13 cellular contexts compared by ENCODE assay signal in the genomic region with DNA sequence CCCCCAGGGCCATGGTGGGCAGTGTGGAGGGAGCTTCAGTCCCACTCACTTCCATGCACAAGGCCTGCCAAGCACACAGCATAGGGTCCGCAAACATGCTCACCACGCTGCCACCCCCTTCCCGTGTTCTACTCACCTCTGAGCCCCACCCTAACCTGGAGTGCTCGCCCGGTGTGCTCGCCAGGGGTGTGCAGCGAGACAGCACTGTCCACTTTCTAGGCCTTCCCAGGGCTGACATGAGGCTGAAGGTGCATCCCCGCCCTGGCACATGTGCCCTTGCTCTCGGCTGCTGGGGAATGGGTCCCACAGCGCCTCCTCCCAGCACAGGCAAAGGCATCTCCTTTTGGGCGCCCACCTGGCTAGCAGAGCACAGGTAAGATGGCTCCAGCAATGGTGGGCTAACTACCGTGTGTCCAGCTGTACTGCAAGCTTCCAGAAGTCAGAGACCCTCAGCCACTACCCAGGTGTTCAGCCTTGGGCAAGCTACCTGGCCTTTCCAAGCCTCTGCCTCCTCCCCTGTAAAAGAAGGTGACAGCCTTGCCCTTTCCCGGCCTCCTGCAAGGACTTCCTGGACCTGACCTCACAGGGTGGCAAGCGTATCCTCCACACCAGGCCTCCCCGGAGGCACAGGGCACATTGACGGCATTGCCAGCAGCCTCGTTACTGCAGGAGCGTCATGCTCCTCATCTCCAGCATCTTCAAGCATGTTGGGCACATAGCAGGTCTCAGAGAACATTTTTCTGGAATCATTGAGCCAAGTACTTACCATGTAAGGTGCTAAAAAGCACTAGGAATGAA. TPM values are rescaled to one million over a fixed set of nuclear protein-coding genes. Genes with fewer than 3 reads are reported as not detected.
A peak's percentile ranks its signal among the peaks of the same experiment; 100 is the strongest.
DNase-seq lines count a peak whose midpoint lies in the region; ATAC-seq and TF ChIP-seq lines count a peak whose summit lies in the region.
"Had no signal": no experiment of that assay in that cellular context is flagged by ENCODE, and none has a peak within 500 bp of the region (broad histone marks: within the 10 kb centered on the region; RNA-seq: fewer than 3 reads in every experiment).

No MANE protein-coding gene starts in this region.

- CTCF ChIA-PET in RWPE1 (lab: Yijun Ruan, JAX): interaction anchor here (0.6 to 8.9 kb wide), 10 partner anchors 47 to 922 kb away, joined by 3 to 232 read pairs (median 6); no protein-coding TSS in a partner anchor

- DNase-seq in Right ventricle myocardium inferior (ENCODE audit: missing footprints) (peak; percentile 61), Right ventricle myocardium superior (no peak), RWPE1 (ENCODE audit: low spot score) (no peak), left lobe of liver (ENCODE audit: low spot score) (peak; percentile 42), testis (no peak), psoas muscle (no peak)
- DNase-seq: 8988T; CD4-positive, alpha-beta memory T cell; DMS79 treated with DMSO at 0.1 percent for 48 hours; GF-D8 had no signal

- H3K27me3 ChIP-seq in testis (no peaks in the 10 kb centered on the region), psoas muscle (ENCODE audit: insufficient read depth in 3 of 3, low read length in 2 of 3) (no peaks in the 10 kb centered on the region)
- H3K27me3 ChIP-seq: BLaER1 had no signal

- H3K27ac ChIP-seq in RWPE1: peak overlapping the region; percentile 98
- no peak overlapping the region for H3K27ac ChIP-seq in testis
- H3K27ac ChIP-seq in psoas muscle: no peak overlapping the region
- H3K27ac ChIP-seq: BLaER1 had no signal

- H3K36me3 ChIP-seq in testis (ENCODE audit: low read depth, missing control alignments) (no peaks in the 10 kb centered on the region), psoas muscle (ENCODE audit: insufficient read depth in 1 of 2, low read depth in 1 of 2) (no peaks in the 10 kb centered on the region)
- H3K36me3 ChIP-seq: BLaER1 had no signal

- no peak overlapping the region for H3K4me3 ChIP-seq in testis
- no peak overlapping the region for H3K4me3 ChIP-seq in psoas muscle
- H3K4me3 ChIP-seq: BLaER1, HAP-1 had no signal

- TF ChIP-seq CTCF in RWPE1 (conservative IDR thresholded peaks at IDR 0.05; ENCODE audit: low read depth): no peak
- no peak for TF ChIP-seq CTCF in testis (IDR thresholded peaks at IDR 0.05)
- TF ChIP-seq CTCF in psoas muscle (IDR thresholded peaks at IDR 0.05): no peak

- no peaks in the 10 kb centered on the region for H3K9me3 ChIP-seq in testis
- no peaks in the 10 kb centered on the region for H3K9me3 ChIP-seq in psoas muscle
- H3K9me3 ChIP-seq: BLaER1, HAP-1 had no signal

- ATAC-seq in Right ventricle myocardium inferior: no peak
- no peak for ATAC-seq in Right ventricle myocardium superior (ENCODE audit: poor library complexity)
- no peak for ATAC-seq in left lobe of liver
- no peak for ATAC-seq in GM19467 (IDR thresholded peaks at IDR 0.05; ENCODE audit: unreplicated experiment)
- no peak for ATAC-seq in psoas muscle

- intact Hi-C loops in Right ventricle myocardium inferior (cut with DNase I): loop anchor here (5.0 kb wide), 1 partner anchor 205 kb away; no protein-coding TSS in a partner anchor
- intact Hi-C loops in Right ventricle myocardium superior (cut with DNase I): no loop called here
- intact Hi-C loops in testis (cut with DNase I; ENCODE audit: low total_unique reads): loop anchor here (5.0 kb wide), 1 partner anchor 140 kb away; no protein-coding TSS in a partner anchor
- intact Hi-C loops in psoas muscle (cut with DNase I): loop anchor here (5.0 kb wide), 2 partner anchors 60 to 205 kb away; partner anchors contain the start of gene NOTCH1 (in 1 of the 2)

- POLR2A ChIA-PET in RWPE1 (lab: Yijun Ruan, JAX; ENCODE audit: low non-redundant PET): interaction anchor here (1.2 kb wide), 1 partner anchor 138 kb away, joined by 6 read pairs; no protein-coding TSS in a partner anchor

- TF ChIP-seq POLR2A in testis (IDR thresholded peaks at IDR 0.05): no peak

- 87 to 96% methylated on average over 10 to 18 of the region's 18 CpGs for WGBS in testis, 2 donors
- WGBS in psoas muscle, 3 donors: 89 to 93% (median 92%) methylated on average over 18 of the region's 18 CpGs

- peaks cover 17% of the 10 kb centered on the region for H3K4me1 ChIP-seq in testis
- peaks cover 21% of the 10 kb centered on the region for H3K4me1 ChIP-seq in psoas muscle

RNA-seq across cellular contexts. Expression of gene SEC16A, which starts 4.2 kb away (rescaled TPM):
- total RNA-seq in Right ventricle myocardium inferior (22.3 TPM), Right ventricle myocardium superior (21.4 TPM), left lobe of liver (71.8 TPM), testis (100 to 1,000 TPM in 1 of 2 donors, 10 to 100 TPM in 1; 90.4 to 103 TPM), psoas muscle (10 to 100 TPM; 31.5 to 40.0 (median 37.0) TPM)
- polyA plus RNA-seq in testis (ENCODE audit: insufficient read depth, low read depth, low replicate concordance) (67.8 TPM), psoas muscle (10 to 100 TPM; 22.3 to 27.6 (median 26.1) TPM)

RNA-seq across cellular contexts. Expression of gene INPP5E, which starts 47.4 kb away (rescaled TPM):
- total RNA-seq in Right ventricle myocardium inferior: 10.8 TPM
- total RNA-seq in Right ventricle myocardium superior: 10.5 TPM
- total RNA-seq in left lobe of liver: 8.8 TPM
- 10 to 100 TPM; 32.2 to 38.0 TPM for total RNA-seq in testis
- 22.1 TPM for polyA plus RNA-seq in testis (ENCODE audit: insufficient read depth, low read depth, low replicate concordance)
- 1 to 10 TPM; 4.9 to 9.6 (median 7.4) TPM for total RNA-seq in psoas muscle
- 1 to 10 TPM; 4.7 to 5.3 (median 4.8) TPM for polyA plus RNA-seq in psoas muscle

RNA-seq across cellular contexts. Expression of gene NOTCH1, which starts 58.8 kb away (rescaled TPM):
- total RNA-seq in Right ventricle myocardium inferior: 18.7 TPM
- 16.8 TPM for total RNA-seq in Right ventricle myocardium superior
- total RNA-seq in left lobe of liver: 31.9 TPM
- total RNA-seq in testis: 10 to 100 TPM; 32.4 to 34.1 TPM
- 7.2 TPM for polyA plus RNA-seq in testis (ENCODE audit: insufficient read depth, low read depth, low replicate concordance)
- 10 to 100 TPM in 3 of 4 donors, 1 to 10 TPM in 1; 8.7 to 15.4 (median 12.3) TPM for total RNA-seq in psoas muscle
- 1 to 10 TPM; 1.8 to 3.8 (median 2.9) TPM for polyA plus RNA-seq in psoas muscle

Comparison
In these comparisons a context has a peak if more than half of its experiments do, and no peak if none do; other contexts are left out.
1. DNase-seq: peak in Right ventricle myocardium inferior (single experiment) and left lobe of liver (single experiment); none in Right ventricle myocardium superior (single experiment), RWPE1 (single experiment), testis (single experiment) and psoas muscle (0 of 2).